In genomic region chr5:111187079-111187478, GRCh38 we compare ENCODE assay signal across 5 cellular contexts. TPM values are rescaled to one million over a fixed set of nuclear protein-coding genes. Genes with fewer than 3 reads are reported as not detected.
"Had no signal": no experiment of that assay in that cellular context is flagged by ENCODE, and none has a peak within 500 bp of the region (broad histone marks: within the 10 kb centered on the region; RNA-seq: fewer than 3 reads in every experiment).

No MANE protein-coding gene starts in this region.

- DNase-seq: IMR-90, KBM-7 had no signal

- H3K27ac ChIP-seq: HL-60 had no signal

- ATAC-seq: HepG2, K562 had no signal

- H3K4me3 ChIP-seq: K562 had no signal

RNA-seq across cellular contexts. Expression of gene CAMK4, which starts 37.1 kb away (rescaled TPM):
- polyA plus RNA-seq: HepG2, K562 had no signal
